In the genomic region with DNA sequence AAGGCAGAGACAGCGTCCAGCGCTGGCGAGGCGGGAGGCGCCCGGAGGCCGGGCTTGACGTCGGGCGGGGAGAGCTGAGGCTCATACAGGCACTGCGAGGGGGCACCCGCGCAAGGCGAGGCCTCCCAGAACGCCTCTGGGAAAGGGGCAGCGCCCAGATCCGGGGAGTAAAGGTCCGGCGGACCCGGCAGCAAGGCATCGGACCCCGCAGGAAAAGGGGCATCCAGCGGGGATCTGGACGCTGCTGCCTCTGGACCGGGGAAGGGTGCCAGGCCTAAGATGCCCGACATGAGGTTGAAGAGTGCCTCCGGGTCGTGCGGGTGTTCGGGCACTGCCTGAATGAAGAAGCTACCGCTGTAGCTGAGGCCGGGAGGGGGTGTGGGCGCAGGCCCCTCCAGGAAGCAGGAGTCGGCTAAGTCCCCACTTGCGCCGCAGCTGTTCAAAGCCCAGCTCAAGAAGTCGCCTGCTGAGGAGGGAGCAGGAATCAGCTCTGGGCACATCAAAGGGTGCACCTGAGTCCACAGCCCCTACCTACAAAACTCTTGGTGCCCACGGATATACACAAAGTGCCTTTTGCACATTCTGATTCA, we compare ENCODE assay signal across 10 cellular contexts. TPM values are rescaled to one million over a fixed set of nuclear protein-coding genes. Genes with fewer than 3 reads are reported as not detected.
DNase-seq lines count a peak whose midpoint lies in the region; ATAC-seq and TF ChIP-seq lines count a peak whose summit lies in the region.
"Had no signal": no experiment of that assay in that cellular context is flagged by ENCODE, and none has a peak within 500 bp of the region (broad histone marks: within the 10 kb centered on the region; RNA-seq: fewer than 3 reads in every experiment).

No MANE protein-coding gene starts in this region.

- H2AFZ ChIP-seq in SK-N-SH (ENCODE audit: low read depth): no peak overlapping the region

- H3K4me1 Mint-ChIP-seq in brain (peaks cover 32% of the 10 kb centered on the region), nephron progenitor cell (no peaks in the 10 kb centered on the region)

- H3K36me3 ChIP-seq in SK-N-SH (replicated peaks in 1 of 2; ENCODE audit: control insufficient read depth in 1 of 2, insufficient read depth in 2 of 2, low read length in 1 of 2) (no peaks in the 10 kb centered on the region), HUES48 (ENCODE audit: control insufficient read depth, insufficient read depth, low read length) (no peaks in the 10 kb centered on the region)

- 5% methylated on average over 15 of the region's 38 CpGs for WGBS in SK-N-SH (ENCODE audit: low lambda C conversion rate)

- no peak for TF ChIP-seq RAD21 in SK-N-SH (IDR thresholded peaks at IDR 0.05; ENCODE audit: low read length)

- peak overlapping the region; percentile 89; the same call in 1 of the 2 replicates for H3K4me2 ChIP-seq in SK-N-SH

- H3K4me3 ChIP-seq in SK-N-SH (ENCODE audit: low read depth in 2 of 2, low read length in 1 of 2) (no peak overlapping the region), HUES48 (ENCODE audit: low read depth, low read length) (peak overlapping the region; percentile 60)

- POLR2A ChIA-PET in SK-N-SH (lab: Yijun Ruan, JAX): interaction anchor here (1.3 kb wide), 1 partner anchor 58 kb away, joined by 3 read pairs; the partner anchor contains the start of gene CCT7

- peaks cover 0 to 12% of the 10 kb centered on the region in 2 experiments; a peak in 1 of 4 replicates for H3K4me1 ChIP-seq in SK-N-SH (ENCODE audit: control insufficient read depth in 1 of 2, insufficient read depth in 2 of 2, low read depth in 1 of 2, low read length in 1 of 2)
- peaks cover 8% of the 10 kb centered on the region; the same call in 1 of the 2 replicates for H3K4me1 ChIP-seq in HUES48 (ENCODE audit: control insufficient read depth, insufficient read depth, low read length)

- ATAC-seq in SK-N-SH treated with all-trans-retinoic acid at 6 μM for 48 hours: no peak
- ATAC-seq in HG03095 (IDR thresholded peaks at IDR 0.05; ENCODE audit: unreplicated experiment): no peak
- no peak for ATAC-seq in GM18868 (IDR thresholded peaks at IDR 0.05; ENCODE audit: unreplicated experiment)

- no peak for TF ChIP-seq EP300 in SK-N-SH (IDR thresholded peaks at IDR 0.05; ENCODE audit: borderline replicate concordance in 1 of 2, low read depth in 1 of 2, low read length in 1 of 2)

- CTCF ChIA-PET in SK-N-SH (lab: Yijun Ruan, JAX): interaction anchor here (0.8 to 4.7 kb wide), 13 partner anchors 8 to 344 kb away, joined by 3 to 27 read pairs (median 5); partner anchors contain the start of genes CCT7 and PRADC1

- H3K4me3 Mint-ChIP-seq in brain (peak overlapping the region in 4 of 5 experiments; percentile 63 to 82 (median 80)), nephron progenitor cell (peak overlapping the region; percentile 23)

- H3K79me2 ChIP-seq in SK-N-SH (ENCODE audit: insufficient read depth): no peaks in the 10 kb centered on the region

- H3K27ac Mint-ChIP-seq in brain (no peak overlapping the region), nephron progenitor cell (no peak overlapping the region)

- H3K9me3 ChIP-seq in SK-N-SH (no peaks in the 10 kb centered on the region), HUES48 (ENCODE audit: control insufficient read depth, insufficient read depth, low read length) (no peaks in the 10 kb centered on the region)

- H3K27ac ChIP-seq in SK-N-SH (ENCODE audit: low read depth in 2 of 2, low read length in 1 of 2) (no peak overlapping the region), HUES48 (ENCODE audit: low read depth, low read length) (no peak overlapping the region)

- TF ChIP-seq CTCF in SK-N-SH (IDR thresholded peaks at IDR 0.05) (no peak), brain (conservative IDR thresholded peaks at IDR 0.05) (no peak), nephron progenitor cell (IDR thresholded peaks at IDR 0.05) (no peak)

- peaks cover 83% of the 10 kb centered on the region for H3K27me3 Mint-ChIP-seq in brain
- H3K27me3 Mint-ChIP-seq in nephron progenitor cell (ENCODE audit: low read depth, poor library complexity): peaks cover 100% of the 10 kb centered on the region

- peaks cover 5% of the 10 kb centered on the region; the same call in 1 of the 2 replicates for H4K20me1 ChIP-seq in SK-N-SH (ENCODE audit: insufficient read depth)

- H3K9me2 ChIP-seq in SK-N-SH: no peaks in the 10 kb centered on the region

- DNase-seq in SK-N-SH (no peak), nephron progenitor cell (peak; percentile 11)
- no peak for DNase-seq in stimulated activated CD4-positive, alpha-beta T cell treated with anti-CD3 and anti-CD28 coated beads, Interleukin-12 subunit alpha, Interleukin-12 subunit beta, amount 100 ng/mL, for 4 hours
- DNase-seq: NCI-H226, T-helper 1 cell had no signal

- H3K9ac ChIP-seq in SK-N-SH: no peak overlapping the region
- H3K9ac ChIP-seq in HUES48 (ENCODE audit: low read depth, low read length): no peak overlapping the region

- no peaks in the 10 kb centered on the region for H3F3A ChIP-seq in SK-N-SH (replicated peaks; ENCODE audit: insufficient read depth)

- peaks cover 0 to 13% (median 0%) of the 10 kb centered on the region in 5 experiments for H3K9me3 Mint-ChIP-seq in brain
- H3K9me3 Mint-ChIP-seq in nephron progenitor cell: no peaks in the 10 kb centered on the region

- H3K27me3 ChIP-seq in SK-N-SH (ENCODE audit: insufficient read depth): peaks cover 54% of the 10 kb centered on the region
- peaks cover 98% of the 10 kb centered on the region for H3K27me3 ChIP-seq in HUES48 (ENCODE audit: control insufficient read depth, insufficient read depth, low read length)

- H3K36me3 Mint-ChIP-seq in brain (no peaks in the 10 kb centered on the region), nephron progenitor cell (ENCODE audit: low read depth) (no peaks in the 10 kb centered on the region)

TF ChIP-seq in SK-N-SH, 30 proteins besides CTCF, POLR2A, EP300 and RAD21:
- TF ChIP-seq RCOR1 (IDR thresholded peaks at IDR 0.05; ENCODE audit: low read length) (no peak), FOXM1 (IDR thresholded peaks at IDR 0.05; ENCODE audit: low read depth) (no peak), USF1 (IDR thresholded peaks at IDR 0.05; ENCODE audit: borderline replicate concordance, low read depth) (no peak), ELF1 (IDR thresholded peaks at IDR 0.05) (no peak), RFX5 (IDR thresholded peaks at IDR 0.05; ENCODE audit: low read length) (no peak), SMC3 (IDR thresholded peaks at IDR 0.05; ENCODE audit: low read depth, low read length) (no peak)

TF ChIP-seq in SK-N-SH treated with all-trans-retinoic acid at 6 μM for 48 hours, 23 proteins besides CTCF, POLR2A, EP300 and RAD21 (continues in another document):
- no peak for TF ChIP-seq TOX (CRISPR knock-in tag; IDR thresholded peaks at IDR 0.05; ENCODE audit: borderline replicate concordance)
- no peak for TF ChIP-seq SNAI2 (CRISPR knock-in tag; IDR thresholded peaks at IDR 0.05)
- TF ChIP-seq ZNF70 (CRISPR knock-in tag; IDR thresholded peaks at IDR 0.05): no peak
- TF ChIP-seq ZNF8 (CRISPR knock-in tag; IDR thresholded peaks at IDR 0.05): no peak
- no peak for TF ChIP-seq TSHZ2 (CRISPR knock-in tag; IDR thresholded peaks at IDR 0.05)
- TF ChIP-seq ESRRG (CRISPR knock-in tag; IDR thresholded peaks at IDR 0.05): no peak
- no peak for TF ChIP-seq ZNF565 (CRISPR knock-in tag; conservative IDR thresholded peaks at IDR 0.05; ENCODE audit: low read depth)

RNA-seq across cellular contexts. Expression of gene EGR4, which starts 0.9 kb away (rescaled TPM):
- polyA plus RNA-seq in SK-N-SH (2012; rRNA removed) (0.02 TPM in 1 of 2 replicates, not detected in the other), brain (ENCODE audit: insufficient read depth, low read depth, low replicate concordance) (0.83 TPM)
- polyA plus RNA-seq in SK-N-SH (2012; cell fraction: cytosol; rRNA removed): 0.01 TPM in 1 of 2 replicates, not detected in the other
- 0.05 TPM in 1 of 2 replicates, not detected in the other for polyA plus RNA-seq in SK-N-SH (2012; cell fraction: nucleus; rRNA removed)

RNA-seq across cellular contexts. Expression of gene FBXO41, which starts 8.1 kb away (rescaled TPM):
- polyA plus RNA-seq in SK-N-SH (2012; rRNA removed) (3.1 and 3.5 TPM in 2 replicates), brain (ENCODE audit: insufficient read depth, low read depth, low replicate concordance) (19.7 TPM)
- 1.2 and 1.7 TPM in 2 replicates for polyA plus RNA-seq in SK-N-SH (2012; cell fraction: cytosol; rRNA removed)
- 11.0 and 11.4 TPM in 2 replicates for polyA plus RNA-seq in SK-N-SH (2012; cell fraction: nucleus; rRNA removed)

RNA-seq across cellular contexts. Expression of gene CCT7, which starts 58.3 kb away (rescaled TPM):
- 369 and 405 TPM in 2 replicates for polyA plus RNA-seq in SK-N-SH (2012; rRNA removed)
- 361 and 401 TPM in 2 replicates for polyA plus RNA-seq in SK-N-SH (2012; cell fraction: cytosol; rRNA removed)
- polyA plus RNA-seq in SK-N-SH (2012; cell fraction: nucleus; rRNA removed): 236 TPM in 2 replicates
- 304 TPM for polyA plus RNA-seq in brain (ENCODE audit: insufficient read depth, low read depth, low replicate concordance)

RNA-seq across cellular contexts. Expression of gene PRADC1, which starts 59.4 kb away (rescaled TPM):
- polyA plus RNA-seq in SK-N-SH (2012; rRNA removed) (8.5 and 9.6 TPM in 2 replicates), brain (ENCODE audit: insufficient read depth, low read depth, low replicate concordance) (44.5 TPM)
- polyA plus RNA-seq in SK-N-SH (2012; cell fraction: cytosol; rRNA removed): 5.1 and 7.9 TPM in 2 replicates
- 3.3 and 3.7 TPM in 2 replicates for polyA plus RNA-seq in SK-N-SH (2012; cell fraction: nucleus; rRNA removed)
